Comparison of ENCODE assay signal across 8 cellular contexts in the genomic region with DNA sequence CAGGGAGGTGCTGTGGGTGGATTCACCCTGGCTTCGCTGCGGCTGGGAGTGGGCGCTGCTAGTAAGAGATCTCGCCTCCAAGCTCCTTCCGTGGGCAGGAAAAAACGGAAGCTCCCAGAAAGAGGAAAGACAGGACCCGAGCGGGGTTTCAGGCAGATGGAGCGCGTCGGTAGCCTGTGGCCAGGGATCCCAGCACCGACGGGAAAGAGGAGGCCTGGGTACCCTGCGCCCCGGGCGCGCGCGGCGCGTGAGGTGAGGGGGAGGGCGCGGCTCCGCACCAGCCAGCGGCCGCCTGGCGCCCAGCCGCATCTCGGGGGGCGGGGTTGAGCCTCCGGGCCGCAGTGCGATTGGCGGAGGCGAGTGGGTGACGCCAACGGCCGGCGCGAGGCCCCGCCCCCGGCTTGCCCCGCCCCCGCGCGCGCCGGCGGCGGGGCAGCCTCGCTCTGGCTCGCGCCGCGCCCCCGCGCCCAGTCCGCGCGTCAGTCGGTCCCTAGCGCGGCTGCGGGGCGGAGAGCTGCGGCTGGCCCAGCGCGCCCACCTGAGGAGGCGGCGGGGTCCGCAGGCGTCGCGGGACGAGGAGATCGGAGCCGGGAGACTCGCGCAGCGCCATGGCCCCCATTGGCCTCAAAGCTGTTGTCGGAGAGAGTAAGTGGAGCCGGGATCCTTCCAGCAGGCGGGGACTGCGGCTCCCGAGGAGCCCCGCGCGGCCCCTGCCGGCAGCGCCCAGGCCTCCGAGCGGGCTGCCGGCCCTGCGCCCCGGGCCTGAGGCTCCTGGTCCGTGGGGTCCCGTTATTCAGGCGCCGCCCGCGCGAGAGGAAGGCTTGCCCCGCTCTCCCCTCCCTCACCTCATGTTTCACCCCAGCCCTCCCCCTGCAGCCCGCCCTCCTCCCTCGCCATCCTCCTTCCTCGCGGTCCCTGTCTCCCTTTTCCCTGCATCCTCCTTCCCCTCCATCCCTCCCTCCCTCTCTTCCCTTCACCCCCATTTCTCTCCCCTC. TPM values are rescaled to one million over a fixed set of nuclear protein-coding genes. Genes with fewer than 3 reads are reported as not detected.
A peak's percentile ranks its signal among the peaks of the same experiment; 100 is the strongest.
DNase-seq lines count a peak whose midpoint lies in the region; ATAC-seq and TF ChIP-seq lines count a peak whose summit lies in the region.

A gene (plus strand): TSS at position 482 of the 995 bp plus-strand sequence. CDS start 127 bp downstream, at position 609.

- peaks cover 3% of the 10 kb centered on the region for H3K79me1 ChIP-seq in neuronal stem cell (ENCODE audit: low read depth, low read length)

- H3K9ac ChIP-seq in Loucy (ENCODE audit: low read depth, low read length, poor library complexity, severe bottlenecking), result peak within 1 kb of the TSS; percentile 74
- H3K9ac ChIP-seq in neuronal stem cell (ENCODE audit: low read depth, low read length, poor library complexity), result peak within 1 kb of the TSS; percentile 92
- H3K9ac ChIP-seq in subcutaneous abdominal adipose tissue (ENCODE audit: low read length in 5 of 5), result peak within 1 kb of the TSS; percentile 46 to 81 (median 68)

- no peak within 1 kb of the TSS for H2BK120ac ChIP-seq in neuronal stem cell (ENCODE audit: low read depth, low read length)

- H2AFZ ChIP-seq in GM23338 (peak within 1 kb of the TSS; percentile 98), Loucy (ENCODE audit: low read length) (peak within 1 kb of the TSS; percentile 99), neuronal stem cell (ENCODE audit: low read length) (peak within 1 kb of the TSS; percentile 97)

- no peak within 1 kb of the TSS; the same call in 1 of the 2 replicates for H3K27ac Mint-ChIP-seq in GM23338

- peak within 1 kb of the TSS; percentile 91 for H3K23ac ChIP-seq in neuronal stem cell (ENCODE audit: low read depth, low read length, poor library complexity)

- H2AK5ac ChIP-seq in neuronal stem cell (ENCODE audit: low read depth, low read length), result peak within 1 kb of the TSS; percentile 37

- H3K9me3 Mint-ChIP-seq in GM23338, result peaks cover 2% of the 10 kb centered on the region; the same call in 1 of the 3 replicates

- peaks cover 26% of the 10 kb centered on the region for H3K4me1 Mint-ChIP-seq in GM23338

- peaks cover 25% of the 10 kb centered on the region for H3K4me1 ChIP-seq in GM23338 (ENCODE audit: insufficient read depth)
- peaks cover 34% of the 10 kb centered on the region for H3K4me1 ChIP-seq in Loucy (ENCODE audit: insufficient read depth, low read length, poor library complexity, severe bottlenecking)
- H3K4me1 ChIP-seq in SJSA1 (replicated peaks), result peaks cover 16% of the 10 kb centered on the region
- peaks cover 10 to 11% of the 10 kb centered on the region in 2 donors for H3K4me1 ChIP-seq in neuronal stem cell (ENCODE audit: control insufficient read depth in 2 of 2, insufficient read depth in 1 of 2, low read depth in 1 of 2, low read length in 2 of 2)
- peaks cover 4 to 49% (median 44%) of the 10 kb centered on the region in 5 donors for H3K4me1 ChIP-seq in subcutaneous abdominal adipose tissue (ENCODE audit: control insufficient read depth in 5 of 5, insufficient read depth in 5 of 5, low read length in 5 of 5)

- H3K27me3 ChIP-seq in GM23338 (ENCODE audit: insufficient read depth) (peaks cover 29% of the 10 kb centered on the region), Loucy (ENCODE audit: insufficient read depth, low read length, poor library complexity, severe bottlenecking) (no peaks in the 10 kb centered on the region), SJSA1 (replicated peaks) (no peaks in the 10 kb centered on the region), neuronal stem cell (ENCODE audit: control insufficient read depth in 3 of 3, insufficient read depth in 3 of 3, low read depth in 1 of 3, low read length in 3 of 3) (peaks cover 0 to 24% (median 20%) of the 10 kb centered on the region in 3 experiments), subcutaneous abdominal adipose tissue (ENCODE audit: control insufficient read depth in 5 of 5, insufficient read depth in 4 of 5, low read length in 5 of 5) (peaks cover 0 to 3% (median 0%) of the 10 kb centered on the region in 5 donors)

- no peak within 1 kb of the TSS for H2BK12ac ChIP-seq in neuronal stem cell (ENCODE audit: low read length)

- H3K4me2 ChIP-seq in GM23338, result peak within 1 kb of the TSS; percentile 98
- H3K4me2 ChIP-seq in Loucy (ENCODE audit: low read depth, low read length, poor library complexity, severe bottlenecking), result peak within 1 kb of the TSS; percentile 98
- H3K4me2 ChIP-seq in neuronal stem cell (ENCODE audit: insufficient read depth, low read length, poor library complexity, severe bottlenecking), result peak within 1 kb of the TSS; percentile 93

- H4K20me1 ChIP-seq in GM23338 (replicated peaks; ENCODE audit: insufficient read depth) (peaks cover 8% of the 10 kb centered on the region), Loucy (ENCODE audit: insufficient read depth, low read length, poor library complexity, severe bottlenecking) (peaks cover 17% of the 10 kb centered on the region)

- H2BK15ac ChIP-seq in neuronal stem cell (ENCODE audit: low read length), result peak within 1 kb of the TSS; percentile 94

- H2BK5ac ChIP-seq in neuronal stem cell (ENCODE audit: low read length), result peak within 1 kb of the TSS; percentile 39

- peak; percentile 51 for ATAC-seq in GM23338

- whole genome bisulfite sequencing in neuronal stem cell (ENCODE audit: extremely low coverage in 2 of 2, insufficient read length in 2 of 2, insufficient replicate concordance in 1 of 2), 2 donors, result no CpG with 5 or more reads among the region's 107 CpGs

- no peak within 1 kb of the TSS for H4K8ac ChIP-seq in neuronal stem cell (ENCODE audit: low read depth, low read length)

- TF ChIP-seq CTCF in GM23338 (conservative IDR thresholded peaks at IDR 0.05; ENCODE audit: low read depth in 2 of 2) (no peak), Loucy (conservative IDR thresholded peaks at IDR 0.05; ENCODE audit: low read length) (no peak)

- H3K79me2 ChIP-seq in GM23338 (replicated peaks; ENCODE audit: insufficient read depth), result peaks cover 36% of the 10 kb centered on the region
- peaks cover 28% of the 10 kb centered on the region for H3K79me2 ChIP-seq in Loucy (ENCODE audit: insufficient read depth, low read length)

- no peaks in the 10 kb centered on the region; the same call in 2 of the 3 replicates for H3K36me3 Mint-ChIP-seq in GM23338 (ENCODE audit: low read depth)

- peak; percentile 79 for DNase-seq in DMS79 treated with DMSO at 0.1 percent for 48 hours (lab: John Stamatoyannopoulos, UW)
- DNase-seq in GM23338 (ENCODE audit: low spot score), result peak; percentile 94
- peak; percentile 80 to 81 for DNase-seq in SJSA1 (ENCODE audit: low read depth in 1 of 2, low spot score in 2 of 2)
- peak; percentile 78 for DNase-seq in activated gamma-delta T cell treated with anti-CD3 and anti-CD28 coated beads, Interleukin-2, amount 50 U/mL, for 16 hours (ENCODE audit: low read depth)
- peak; percentile 71 for DNase-seq in foreskin melanocyte
- DNase-seq in neuronal stem cell (ENCODE audit: low spot score), result peak; percentile 85

- peak within 1 kb of the TSS; percentile 86 for H3K4me3 ChIP-seq in GM23338
- H3K4me3 ChIP-seq in Loucy (ENCODE audit: low read length, poor library complexity, severe bottlenecking), result peak within 1 kb of the TSS; percentile 91
- peak within 1 kb of the TSS; percentile 99 for H3K4me3 ChIP-seq in SJSA1
- H3K4me3 ChIP-seq in neuronal stem cell (ENCODE audit: low read length in 2 of 2), result peak within 1 kb of the TSS; percentile 83 to 97
- peak within 1 kb of the TSS; percentile 77 to 90 (median 85) for H3K4me3 ChIP-seq in subcutaneous abdominal adipose tissue (ENCODE audit: low read depth in 1 of 5, low read length in 5 of 5)

- peaks cover 30% of the 10 kb centered on the region for H3K27me3 Mint-ChIP-seq in GM23338 (ENCODE audit: insufficient read depth, low read depth, poor library complexity)

- no peak within 1 kb of the TSS for H3K4ac ChIP-seq in neuronal stem cell (ENCODE audit: low read length)

- H3K9me2 ChIP-seq in GM23338 (ENCODE audit: insufficient read depth) (no peaks in the 10 kb centered on the region), Loucy (replicated peaks; ENCODE audit: low read depth, low read length) (no peaks in the 10 kb centered on the region)

- H4K91ac ChIP-seq in neuronal stem cell (ENCODE audit: low read depth, low read length, poor library complexity), result no peak within 1 kb of the TSS

- H3F3A ChIP-seq in GM23338 (replicated peaks; ENCODE audit: low read depth) (peaks cover 14% of the 10 kb centered on the region; the same call in 1 of the 2 replicates), Loucy (ENCODE audit: low read depth) (peaks cover 7% of the 10 kb centered on the region)

- no peaks in the 10 kb centered on the region for H3K9me3 ChIP-seq in Loucy (ENCODE audit: insufficient read depth, low read depth, low read length)
- peaks cover 5% of the 10 kb centered on the region; the same call in 1 of the 2 replicates for H3K9me3 ChIP-seq in SJSA1 (replicated peaks)
- H3K9me3 ChIP-seq in neuronal stem cell (replicated peaks in 1 of 2; ENCODE audit: control insufficient read depth in 2 of 2, insufficient read depth in 1 of 2, low read depth in 1 of 2, low read length in 2 of 2), result peaks cover 0 to 2% of the 10 kb centered on the region in 2 donors
- H3K9me3 ChIP-seq in subcutaneous abdominal adipose tissue (ENCODE audit: control insufficient read depth in 5 of 5, low read length in 5 of 5), result no peaks in the 10 kb centered on the region

- H3K36me3 ChIP-seq in GM23338 (ENCODE audit: insufficient read depth), result no peaks in the 10 kb centered on the region
- no peaks in the 10 kb centered on the region for H3K36me3 ChIP-seq in Loucy (ENCODE audit: insufficient read depth, low read length)
- peaks cover 9% of the 10 kb centered on the region; the same call in 1 of the 2 replicates for H3K36me3 ChIP-seq in SJSA1
- H3K36me3 ChIP-seq in neuronal stem cell (replicated peaks in 1 of 2; ENCODE audit: control insufficient read depth in 2 of 2, insufficient read depth in 2 of 2, low read length in 2 of 2), result no peaks in the 10 kb centered on the region
- no peaks in the 10 kb centered on the region for H3K36me3 ChIP-seq in subcutaneous abdominal adipose tissue (ENCODE audit: control insufficient read depth in 5 of 5, insufficient read depth in 5 of 5, low read length in 5 of 5)

- H3K14ac ChIP-seq in neuronal stem cell (ENCODE audit: low read length), result peak within 1 kb of the TSS; percentile 38

- H3K27ac ChIP-seq in GM23338 (ENCODE audit: low read depth), result no peak within 1 kb of the TSS
- H3K27ac ChIP-seq in SJSA1, result peak within 1 kb of the TSS; percentile 8
- peak within 1 kb of the TSS; percentile 79 for H3K27ac ChIP-seq in neuronal stem cell (replicated peaks; ENCODE audit: low read length)
- H3K27ac ChIP-seq in subcutaneous abdominal adipose tissue (ENCODE audit: low read depth, low read length), result peak within 1 kb of the TSS; percentile 77

- peak within 1 kb of the TSS; percentile 97 for H3K18ac ChIP-seq in neuronal stem cell (ENCODE audit: low read length)

- peak within 1 kb of the TSS; percentile 97 for H3K4me3 Mint-ChIP-seq in GM23338

TF ChIP-seq in GM23338, 12 proteins besides CTCF, POLR2A, EP300 and RAD21 (continues in another document):
- no peak for TF ChIP-seq EZH2 (IDR thresholded peaks at IDR 0.05; ENCODE audit: low read depth, unreplicated experiment)
- TF ChIP-seq CREB1 (CRISPR knock-in tag; IDR thresholded peaks at IDR 0.05; ENCODE audit: low read depth), result peak; percentile 77

RNA-seq across cellular contexts. Expression of the gene that starts here (rescaled TPM):
- total RNA-seq in GM23338 (2014; rRNA removed; shearing (Covaris generic)), result 48.6 and 76.4 TPM in 2 replicates
- polyA plus RNA-seq in GM23338 (2016; fragmentation: Nextera tagmentation; extraction: Ambion mirVana), result 45.8 and 50.4 TPM in 2 replicates
- total RNA-seq in SJSA1 (2014; rRNA removed; shearing (Covaris generic)), result 18.4 and 72.6 TPM in 2 replicates
- 33.7 TPM for polyA plus RNA-seq in neuronal stem cell (2013, experiment 1 of 2)
- polyA plus RNA-seq in neuronal stem cell (2013, experiment 2 of 2), result 32.9 TPM
